16 cellular contexts compared by ENCODE assay signal in the genomic region with DNA sequence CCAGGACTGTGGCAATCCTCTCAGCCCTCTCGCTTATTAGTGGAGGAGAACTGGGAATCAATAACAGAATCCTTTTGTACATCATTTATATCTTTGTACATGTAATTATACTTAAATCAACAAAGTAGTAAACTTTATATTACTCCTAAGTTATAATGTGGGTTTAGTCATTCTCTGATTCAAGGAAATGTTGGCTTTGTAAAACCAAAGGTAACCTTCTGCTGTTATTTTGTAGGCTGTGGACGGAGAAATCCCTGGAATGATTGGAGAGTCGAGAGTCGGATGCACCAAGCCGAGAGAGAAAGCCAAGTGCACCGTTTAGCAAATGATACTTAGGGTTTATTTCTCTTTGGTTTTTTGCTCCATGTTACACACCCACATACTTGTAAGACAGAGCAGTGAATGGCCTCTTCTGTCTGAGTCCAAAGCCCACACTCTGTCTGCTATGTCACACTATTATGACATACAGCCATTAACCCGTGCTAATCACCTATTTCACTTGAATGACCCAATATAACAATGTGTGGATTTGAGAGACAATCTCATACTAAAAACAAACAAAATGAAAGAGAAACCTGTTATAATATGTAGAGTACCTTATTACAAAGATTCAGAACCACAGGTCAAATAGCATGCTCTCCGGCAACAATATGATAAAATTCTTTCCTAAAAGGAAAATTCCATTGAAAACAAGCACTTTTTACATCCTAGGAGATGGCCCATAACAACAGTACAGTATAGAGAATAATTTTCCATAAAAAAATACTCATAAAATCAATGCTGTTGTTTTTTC.
DNase-seq lines count a peak whose midpoint lies in the region; ATAC-seq and TF ChIP-seq lines count a peak whose summit lies in the region.
"Had no signal": no experiment of that assay in that cellular context is flagged by ENCODE, and none has a peak within 500 bp of the region (broad histone marks: within the 10 kb centered on the region; RNA-seq: fewer than 3 reads in every experiment).

No MANE protein-coding gene starts in this region.

- TF ChIP-seq CTCF in heart right ventricle (IDR thresholded peaks at IDR 0.05): no peak
- TF ChIP-seq CTCF in fibroblast of the aortic adventitia (IDR thresholded peaks at IDR 0.05; ENCODE audit: insufficient read depth, low read length): no peak
- TF ChIP-seq CTCF in upper lobe of right lung (IDR thresholded peaks at IDR 0.05): no peak
- TF ChIP-seq CTCF in right lobe of liver (IDR thresholded peaks at IDR 0.05): no peak
- TF ChIP-seq CTCF in psoas muscle (IDR thresholded peaks at IDR 0.05): no peak

- H3K27ac ChIP-seq in heart right ventricle (peak overlapping the region in 7 of 10 donors; percentile 6 to 73 (median 45)), upper lobe of right lung (no peak overlapping the region), right lobe of liver (no peak overlapping the region), psoas muscle (no peak overlapping the region)
- H3K27ac ChIP-seq: RWPE1 had no signal

- no peak for DNase-seq in heart right ventricle
- no peak for DNase-seq in cardiac septum (ENCODE audit: low spot score)
- DNase-seq in fibroblast of the aortic adventitia (ENCODE audit: low read depth): peak; percentile 32
- no peak for DNase-seq in upper lobe of right lung
- no peak for DNase-seq in right lobe of liver
- DNase-seq in DMS153 treated with DMSO at 0.1 percent for 48 hours (lab: John Stamatoyannopoulos, UW; ENCODE audit: unreplicated experiment): no peak
- DNase-seq in psoas muscle: no peak
- DNase-seq: activated CD4-positive, CD25-positive, alpha-beta regulatory T cell; activated gamma-delta T cell treated with Interleukin-2 at 50 U/mL for 16 hours; CD4-positive, alpha-beta T cell; hypothalamus; NCI-H1694; stimulated activated CD4-positive, alpha-beta T cell treated with anti-CD3 and anti-CD28 coated beads, Interleukin-2, amount 100 ng/mL, for 24 hours; T-helper 17 cell had no signal

- H3K9me3 ChIP-seq in heart right ventricle (no peaks in the 10 kb centered on the region), upper lobe of right lung (no peaks in the 10 kb centered on the region), right lobe of liver (no peaks in the 10 kb centered on the region), psoas muscle (no peaks in the 10 kb centered on the region)

- no peak for TF ChIP-seq POLR2A in right lobe of liver (IDR thresholded peaks at IDR 0.05)

- WGBS in heart right ventricle, 2 donors: 81 to 84% methylated on average over 8 of the region's 8 CpGs
- 64% methylated on average over 8 of the region's 8 CpGs for WGBS in right lobe of liver (ENCODE audit: insufficient coverage, low coverage, low lambda C conversion rate, missing lambda C conversion rate)
- WGBS in psoas muscle, 3 donors: 85 to 86% (median 85%) methylated on average over 8 of the region's 8 CpGs

- ATAC-seq in heart right ventricle (peak in 5 of 8 donors; percentile 39 to 61 (median 53)), HG03432 (IDR thresholded peaks at IDR 0.05; ENCODE audit: unreplicated experiment) (peak; percentile 46), upper lobe of right lung (peak; percentile 56), right lobe of liver (no peak), psoas muscle (no peak)
- ATAC-seq: T-helper 17 cell had no signal

- H3K4me3 ChIP-seq in heart right ventricle (peak overlapping the region in 1 of 10 donors; percentile 11), fibroblast of the aortic adventitia (ENCODE audit: low read depth, low read length) (peak overlapping the region; percentile 24), upper lobe of right lung (no peak overlapping the region), right lobe of liver (no peak overlapping the region), psoas muscle (no peak overlapping the region)

- H3K27me3 ChIP-seq in heart right ventricle: no peaks in the 10 kb centered on the region
- no peaks in the 10 kb centered on the region for H3K27me3 ChIP-seq in upper lobe of right lung
- H3K27me3 ChIP-seq in right lobe of liver: no peaks in the 10 kb centered on the region
- H3K27me3 ChIP-seq in psoas muscle (ENCODE audit: insufficient read depth in 3 of 3, low read length in 2 of 3): no peaks in the 10 kb centered on the region

- intact Hi-C loops in heart right ventricle (cut with DNase I): no loop called here
- intact Hi-C loops in cardiac septum (cut with DNase I): no loop called here
- intact Hi-C loops in upper lobe of right lung (cut with DNase I): no loop called here
- intact Hi-C loops in right lobe of liver (cut with DNase I): no loop called here
- intact Hi-C loops in psoas muscle (cut with DNase I): no loop called here

- peaks cover 0 to 13% (median 8%) of the 10 kb centered on the region in 9 donors for H3K4me1 ChIP-seq in heart right ventricle
- H3K4me1 ChIP-seq in upper lobe of right lung: peaks cover 5% of the 10 kb centered on the region
- no peaks in the 10 kb centered on the region for H3K4me1 ChIP-seq in right lobe of liver
- no peaks in the 10 kb centered on the region for H3K4me1 ChIP-seq in psoas muscle

- no peaks in the 10 kb centered on the region for H3K36me3 ChIP-seq in heart right ventricle
- H3K36me3 ChIP-seq in upper lobe of right lung: no peaks in the 10 kb centered on the region
- H3K36me3 ChIP-seq in right lobe of liver: no peaks in the 10 kb centered on the region
- no peaks in the 10 kb centered on the region for H3K36me3 ChIP-seq in psoas muscle (ENCODE audit: insufficient read depth in 1 of 2, low read depth in 1 of 2)

Comparison
In these comparisons a context has a peak if more than half of its experiments do, and no peak if none do; other contexts are left out.
1. ATAC-seq: peak in heart right ventricle (5 of 8), HG03432 (single experiment) and upper lobe of right lung (single experiment); none in right lobe of liver (0 of 4) and psoas muscle (0 of 4).
2. H3K27ac ChIP-seq: peak in heart right ventricle (7 of 10); none in upper lobe of right lung (single experiment), right lobe of liver (0 of 3) and psoas muscle (single experiment).